ENCODE assay signal across 8 cellular contexts in the genomic region with DNA sequence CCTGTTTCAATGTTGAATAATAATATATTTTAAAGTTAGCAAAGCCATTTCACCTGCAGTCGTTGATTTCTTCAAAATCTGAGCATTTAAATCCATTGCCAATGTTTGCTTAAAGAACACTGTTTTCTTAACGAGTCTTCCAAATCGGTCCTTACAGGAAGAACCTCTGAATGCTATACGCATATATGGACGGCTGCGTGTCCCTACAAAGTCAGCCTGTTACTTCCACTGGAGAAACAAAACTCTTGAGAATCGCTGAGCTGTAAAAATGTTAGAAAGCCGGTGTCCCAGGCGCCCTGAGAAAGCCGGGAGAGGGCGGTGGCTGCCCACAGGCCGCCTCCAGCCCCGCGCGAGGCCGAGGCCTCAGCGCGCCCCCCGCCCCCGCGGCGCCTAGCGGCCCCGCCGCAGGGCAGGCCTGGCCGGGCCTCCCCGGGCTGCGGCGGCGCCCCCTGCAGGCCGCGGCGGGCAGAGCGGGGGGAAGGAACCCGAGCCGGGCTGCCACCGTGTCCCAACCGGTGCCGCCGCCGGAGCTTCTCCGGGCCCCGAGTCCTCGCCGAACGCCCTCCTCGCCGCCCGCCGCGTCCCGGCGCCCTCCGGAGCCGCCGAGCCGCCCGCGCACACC. TPM values are rescaled to one million over a fixed set of nuclear protein-coding genes. Genes with fewer than 3 reads are reported as not detected.
DNase-seq lines count a peak whose midpoint lies in the region; ATAC-seq and TF ChIP-seq lines count a peak whose summit lies in the region.

A gene with protein sequence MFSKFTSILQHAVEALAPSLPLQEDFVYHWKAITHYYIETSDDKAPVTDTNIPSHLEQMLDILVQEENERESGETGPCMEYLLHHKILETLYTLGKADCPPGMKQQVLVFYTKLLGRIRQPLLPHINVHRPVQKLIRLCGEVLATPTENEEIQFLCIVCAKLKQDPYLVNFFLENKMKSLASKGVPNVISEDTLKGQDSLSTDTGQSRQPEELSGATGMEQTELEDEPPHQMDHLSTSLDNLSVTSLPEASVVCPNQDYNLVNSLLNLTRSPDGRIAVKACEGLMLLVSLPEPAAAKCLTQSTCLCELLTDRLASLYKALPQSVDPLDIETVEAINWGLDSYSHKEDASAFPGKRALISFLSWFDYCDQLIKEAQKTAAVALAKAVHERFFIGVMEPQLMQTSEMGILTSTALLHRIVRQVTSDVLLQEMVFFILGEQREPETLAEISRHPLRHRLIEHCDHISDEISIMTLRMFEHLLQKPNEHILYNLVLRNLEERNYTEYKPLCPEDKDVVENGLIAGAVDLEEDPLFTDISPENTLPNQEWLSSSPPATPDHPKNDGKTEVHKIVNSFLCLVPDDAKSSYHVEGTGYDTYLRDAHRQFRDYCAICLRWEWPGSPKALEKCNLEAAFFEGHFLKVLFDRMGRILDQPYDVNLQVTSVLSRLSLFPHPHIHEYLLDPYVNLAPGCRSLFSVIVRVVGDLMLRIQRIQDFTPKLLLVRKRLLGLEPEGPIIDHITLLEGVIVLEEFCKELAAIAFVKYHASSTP (plus strand): TSS at position 488 of the 622 bp plus-strand sequence. CDS start 299 bp downstream, outside the sequence.

- intact Hi-C loops in colonic mucosa (cut with DNase I) = no loop called here

- CTCF ChIA-PET in AG04449 (lab: Yijun Ruan, JAX) = interaction anchor here (0.7 to 3.7 kb wide), 61 partner anchors 10 to 431 kb away, joined by 3 to 53 read pairs (median 5); no protein-coding TSS in a partner anchor

- peak within 1 kb of the TSS; percentile 95 for H3K27ac ChIP-seq in colonic mucosa

- H3K4me3 ChIP-seq in AG04449 (ENCODE audit: low read depth, low read length) (peak within 1 kb of the TSS; percentile 76), colonic mucosa (peak within 1 kb of the TSS; percentile 87)

- peak within 1 kb of the TSS; percentile 88 to 96 for H3K9ac ChIP-seq in colonic mucosa (ENCODE audit: low read depth in 2 of 2, low read length in 2 of 2)

- no peaks in the 10 kb centered on the region for H3K27me3 ChIP-seq in colonic mucosa

- no peaks in the 10 kb centered on the region for H3K4me1 ChIP-seq in colonic mucosa

- DNase-seq in AG04449 (ENCODE audit: low read depth, low spot score) (no peak), NCI-H2196 treated with DMSO at 0.1 percent for 48 hours (lab: John Stamatoyannopoulos, UW; ENCODE audit: unreplicated experiment) (peak; percentile 16), colonic mucosa (peak; percentile 87), left lobe of liver (ENCODE audit: low spot score) (peak; percentile 85)
- peak; percentile 85 for DNase-seq in activated CD4-positive, alpha-beta T cell treated with anti-CD3 and anti-CD28 coated beads for 48 hours
- peak; percentile 78 to 87 for DNase-seq in stimulated activated CD4-positive, alpha-beta T cell treated with anti-CD3 and anti-CD28 coated beads, Interleukin-2, amount 100 ng/mL, for 48 hours

- ATAC-seq in GM18511 (IDR thresholded peaks at IDR 0.05; ENCODE audit: unreplicated experiment) (peak; percentile 77), HG02981 (IDR thresholded peaks at IDR 0.05; ENCODE audit: unreplicated experiment) (peak; percentile 78), left lobe of liver (peak; percentile 93)

- peak; percentile 57 for TF ChIP-seq CTCF in AG04449 (IDR thresholded peaks at IDR 0.05; ENCODE audit: insufficient read depth, low read length, missing control alignments)
- peak; percentile 24 for TF ChIP-seq CTCF in colonic mucosa (IDR thresholded peaks at IDR 0.05)

- H3K36me3 ChIP-seq in colonic mucosa = no peaks in the 10 kb centered on the region

- POLR2A ChIA-PET in AG04449 (lab: Yijun Ruan, JAX) = interaction anchor here (0.6 to 1.9 kb wide), 6 partner anchors 10 to 350 kb away, joined by 3 to 5 read pairs (median 4); no protein-coding TSS in a partner anchor

- no peaks in the 10 kb centered on the region for H3K9me3 ChIP-seq in colonic mucosa

RNA-seq across cellular contexts. Expression of the gene that starts here (rescaled TPM):
- 10 to 100 TPM; 11.3 to 16.6 TPM for total RNA-seq in colonic mucosa
- 23.4 TPM for total RNA-seq in left lobe of liver
